17 cellular contexts compared by ENCODE assay signal in genomic region chr3:127829537-127829936, GRCh38. TPM values are rescaled to one million over a fixed set of nuclear protein-coding genes. Genes with fewer than 3 reads are reported as not detected.
DNase-seq lines count a peak whose midpoint lies in the region; FAIRE-seq and TF ChIP-seq lines count a peak whose summit lies in the region.
"Had no signal": no experiment of that assay in that cellular context is flagged by ENCODE, and none has a peak within 500 bp of the region (broad histone marks: within the 10 kb centered on the region; RNA-seq: fewer than 3 reads in every experiment).

No MANE protein-coding gene starts in this region.

- H2AFZ ChIP-seq in mammary epithelial cell (ENCODE audit: low read depth, low read length), result no peak overlapping the region
- no peak overlapping the region for H2AFZ ChIP-seq in Karpas-422 (ENCODE audit: low read length)

- TF ChIP-seq CTCF in mammary epithelial cell (conservative IDR thresholded peaks at IDR 0.05 in 1 of 2, IDR thresholded peaks at IDR 0.05 in 1 of 2; ENCODE audit: extremely low read depth in 1 of 2, insufficient read depth in 1 of 2, low read depth in 1 of 2, low read length in 2 of 2) (no peak), breast epithelium (IDR thresholded peaks at IDR 0.05) (no peak), transverse colon (IDR thresholded peaks at IDR 0.05) (no peak)

- dilution Hi-C loops in mammary epithelial cell (cut with HindIII; ENCODE audit: low sequenced_read_pairs), result no loop called here

- H3K4me1 ChIP-seq in mammary epithelial cell (ENCODE audit: insufficient read depth, low read length), result no peaks in the 10 kb centered on the region
- H3K4me1 ChIP-seq in breast epithelium, result no peaks in the 10 kb centered on the region
- peaks cover 18% of the 10 kb centered on the region for H3K4me1 ChIP-seq in Karpas-422 (ENCODE audit: low read length)
- H3K4me1 ChIP-seq in transverse colon, result no peaks in the 10 kb centered on the region

- no peaks in the 10 kb centered on the region for H3K27me3 ChIP-seq in mammary epithelial cell (ENCODE audit: insufficient read depth, low read length)
- H3K27me3 ChIP-seq in breast epithelium, result no peaks in the 10 kb centered on the region
- H3K27me3 ChIP-seq in Karpas-422 (ENCODE audit: low read length), result no peaks in the 10 kb centered on the region
- H3K27me3 ChIP-seq in transverse colon, result no peaks in the 10 kb centered on the region
- H3K27me3 ChIP-seq: MG63, Peyer's patch had no signal

- no peak for TF ChIP-seq EP300 in transverse colon (IDR thresholded peaks at IDR 0.05; ENCODE audit: low read depth)

- DNase-seq in mammary epithelial cell, result peak; percentile 19
- DNase-seq in breast epithelium (ENCODE audit: low spot score in 2 of 2), result no peak
- DNase-seq in Karpas-422, result peak; percentile 69
- no peak for DNase-seq in retina
- no peak for DNase-seq in activated CD8-positive, alpha-beta memory T cell treated with anti-CD3 and anti-CD28 coated beads, Interleukin-2, amount 50 U/mL, for 4 hours
- DNase-seq in transverse colon, result no peak
- DNase-seq: DND-41, MG63, NCI-H1105, NCI-H146, NCI-H2029, NCI-H226, NCI-H524, NCI-H82, Peyer's patch had no signal

- H3K9me2 ChIP-seq in Karpas-422 (replicated peaks; ENCODE audit: insufficient read depth, low read length), result no peaks in the 10 kb centered on the region

- no peak overlapping the region for H3K4me2 ChIP-seq in mammary epithelial cell (ENCODE audit: insufficient read depth, low read depth, low read length)
- H3K4me2 ChIP-seq in Karpas-422 (ENCODE audit: low read depth, low read length, poor library complexity, severe bottlenecking), result no peak overlapping the region

- H4K20me1 ChIP-seq in mammary epithelial cell (ENCODE audit: insufficient read depth, low read length), result no peaks in the 10 kb centered on the region
- no peaks in the 10 kb centered on the region for H4K20me1 ChIP-seq in Karpas-422 (ENCODE audit: insufficient read depth, low read depth, low read length)

- no TSS peak for BruUV-seq in mammary epithelial cell (replicated peaks; lab: Mats Ljungman, UMichigan)

- peak; percentile 12 for FAIRE-seq in endometrium (lab: Jason Lieb, UNC)
- FAIRE-seq: H1 had no signal

- no peak for TF ChIP-seq POLR2A in breast epithelium (IDR thresholded peaks at IDR 0.05)
- no peak for TF ChIP-seq POLR2A in transverse colon (IDR thresholded peaks at IDR 0.05)

- H3K27ac ChIP-seq in mammary epithelial cell (ENCODE audit: insufficient read depth, low read depth, low read length), result no peak overlapping the region
- H3K27ac ChIP-seq in breast epithelium, result no peak overlapping the region
- H3K27ac ChIP-seq in Karpas-422 (ENCODE audit: low read length), result no peak overlapping the region
- no peak overlapping the region for H3K27ac ChIP-seq in transverse colon
- H3K27ac ChIP-seq: Peyer's patch had no signal

- H3K9me3 ChIP-seq in mammary epithelial cell (replicated peaks; ENCODE audit: insufficient read depth, low read length) (peaks cover 16% of the 10 kb centered on the region), breast epithelium (peaks cover 0 to 15% of the 10 kb centered on the region in 2 donors), Karpas-422 (ENCODE audit: low read length) (peaks cover 28% of the 10 kb centered on the region), transverse colon (peaks cover 4 to 17% of the 10 kb centered on the region in 2 donors)

- in situ Hi-C loops in mammary epithelial cell (cut with MboI; ENCODE audit: low sequenced_read_pairs in 2 of 2) (no loop called here), transverse colon (cut with MboI; ENCODE audit: low pct_ligation_motif_present in 1 of 4, low pct_unique_long_range_greater_than_20kb in 1 of 4, low sequenced_read_pairs in 3 of 4) (loop anchor here in 3 of 4 donors (25.0 kb wide), 2 partner anchors 142 to 167 kb away; partner anchors contain the start of gene ABTB1 (in 2 of the 3))

- intact Hi-C loops in mammary epithelial cell (cut with micrococcal nuclease), result no loop called here
- intact Hi-C loops in breast epithelium (cut with DNase I; ENCODE audit: low total_unique reads), result no loop called here
- intact Hi-C loops in transverse colon (cut with DNase I; ENCODE audit: low total_unique reads), result no loop called here

- H3K36me3 ChIP-seq in mammary epithelial cell (ENCODE audit: insufficient read depth, low read length) (no peaks in the 10 kb centered on the region), breast epithelium (no peaks in the 10 kb centered on the region), Karpas-422 (ENCODE audit: insufficient read depth, low read length) (peaks cover 5% of the 10 kb centered on the region; the same call in 1 of the 2 replicates), transverse colon (no peaks in the 10 kb centered on the region)
- H3K36me3 ChIP-seq: MG63, Peyer's patch had no signal

- H3K4me3 ChIP-seq in mammary epithelial cell (replicated peaks in 1 of 3; ENCODE audit: insufficient read depth in 1 of 3, low read depth in 2 of 3, low read length in 3 of 3), result no peak overlapping the region
- H3K4me3 ChIP-seq in breast epithelium, result no peak overlapping the region
- H3K4me3 ChIP-seq in Karpas-422 (ENCODE audit: low read length), result no peak overlapping the region
- H3K4me3 ChIP-seq in transverse colon, result no peak overlapping the region
- H3K4me3 ChIP-seq: MG63, Peyer's patch had no signal

- 0% methylated on average over 1 of the region's 1 CpG for WGBS in mammary epithelial cell (ENCODE audit: low coverage, missing lambda C conversion rate)
- 63 to 79% methylated on average over 1 of the region's 1 CpG for WGBS in transverse colon (ENCODE audit: low coverage in 1 of 2), 2 donors

- H3K79me2 ChIP-seq in mammary epithelial cell (ENCODE audit: insufficient read depth, low read length) (no peaks in the 10 kb centered on the region), Karpas-422 (ENCODE audit: low read length) (no peaks in the 10 kb centered on the region)

- H3K9ac ChIP-seq in mammary epithelial cell (ENCODE audit: insufficient read depth, low read length) (no peak overlapping the region), Karpas-422 (ENCODE audit: low read length) (no peak overlapping the region)

- CTCF ChIA-PET in mammary epithelial cell (lab: Charles Lee; ENCODE audit: low non-redundant PET), result no interaction called here

RNA-seq across cellular contexts. Expression of gene MGLL, which starts 7.2 kb away (rescaled TPM):
- 10 to 100 TPM in 1 of 2 donors, 1 to 10 TPM in 1; 7.8 to 46.3 TPM for total RNA-seq in mammary epithelial cell
- 16.9 TPM for polyA plus RNA-seq in mammary epithelial cell
- 27.4 TPM for polyA minus RNA-seq in mammary epithelial cell
- total RNA-seq in breast epithelium, result 10 to 100 TPM; 25.8 to 79.5 (median 30.2) TPM
- total RNA-seq in Karpas-422 (2014; rRNA removed; shearing (Covaris generic); ENCODE audit: low replicate concordance), result 58.0 and 63.3 TPM in 2 replicates
- total RNA-seq in transverse colon, result 100 to 1,000 TPM; 150 to 329 (median 294) TPM

Comparison
In these comparisons a context has a peak if more than half of its experiments do, and no peak if none do; other contexts are left out.
1. DNase-seq: peak in mammary epithelial cell (single experiment) and Karpas-422 (single experiment); none in breast epithelium (0 of 2), retina (single experiment), activated CD8-positive, alpha-beta memory T cell treated with anti-CD3 and anti-CD28 coated beads, Interleukin-2, amount 50 U/mL, for 4 hours (single experiment) and transverse colon (single experiment).
2. in situ Hi-C loops: an anchor here in transverse colon (25.0 kb wide); none called in mammary epithelial cell.